ENCODE assay signal across 20 cellular contexts in genomic region chr7:39016609-39017008, GRCh38. TPM values are rescaled to one million over a fixed set of nuclear protein-coding genes. Genes with fewer than 3 reads are reported as not detected.
DNase-seq lines count a peak whose midpoint lies in the region; ATAC-seq, FAIRE-seq and TF ChIP-seq lines count a peak whose summit lies in the region.
"Had no signal": no experiment of that assay in that cellular context is flagged by ENCODE, and none has a peak within 500 bp of the region (broad histone marks: within the 10 kb centered on the region; RNA-seq: fewer than 3 reads in every experiment).

No MANE protein-coding gene starts in this region.

- no peak overlapping the region for H4K91ac ChIP-seq in H9 (ENCODE audit: insufficient read length, low read depth, low read length)

- no peak overlapping the region for H3K18ac ChIP-seq in H9 (ENCODE audit: insufficient read length, low read depth, low read length)

- WGBS in H9 (ENCODE audit: extremely low coverage, insufficient read length, low lambda C conversion rate), result no CpG with 5 or more reads among the region's 9 CpGs
- WGBS in small intestine, 3 donors, result 38 to 74% (median 55%) methylated on average over 9 of the region's 9 CpGs

- no peak overlapping the region for H2BK12ac ChIP-seq in H9 (ENCODE audit: insufficient read length, low read depth, low read length)

- TF ChIP-seq CTCF in H9 (conservative IDR thresholded peaks at IDR 0.05), result no peak

- H3K27me3 ChIP-seq in H9 (ENCODE audit: insufficient read depth, low read length), result no peaks in the 10 kb centered on the region
- H3K27me3 ChIP-seq in small intestine (ENCODE audit: control insufficient read depth in 2 of 2, insufficient read depth in 2 of 2, low read length in 2 of 2), result no peaks in the 10 kb centered on the region
- H3K27me3 ChIP-seq: BE2C, SJSA1 had no signal

- H3K27ac Mint-ChIP-seq in H9, result peak overlapping the region in 2 of 3 experiments; percentile 0 to 76; a peak in 1 of 7 replicates
- H3K27ac Mint-ChIP-seq: activated CD4-positive, alpha-beta T cell treated with anti-CD3 and anti-CD28 coated beads for 36 hours; naive thymus-derived CD8-positive, alpha-beta T cell; progenitor cell of endocrine pancreas had no signal

- H4K5ac ChIP-seq in H9 (ENCODE audit: insufficient read length, low read depth, low read length), result no peak overlapping the region

- H3K36me3 Mint-ChIP-seq in H9 (ENCODE audit: insufficient read depth in 1 of 3, low read depth in 3 of 3), result peaks cover 0 to 1% (median 0%) of the 10 kb centered on the region in 3 experiments; a peak in 1 of 7 replicates
- H3K36me3 Mint-ChIP-seq: naive thymus-derived CD8-positive, alpha-beta T cell had no signal

- no peaks in the 10 kb centered on the region for H3K36me3 ChIP-seq in small intestine (ENCODE audit: control insufficient read depth in 2 of 2, insufficient read depth in 2 of 2, low read length in 2 of 2)
- H3K36me3 ChIP-seq: BE2C, SJSA1 had no signal

- no peak overlapping the region for H2AK5ac ChIP-seq in H9 (ENCODE audit: insufficient read length, low read length)

- H3K23me2 ChIP-seq in H9 (ENCODE audit: insufficient read length, low read depth, low read length, poor library complexity, severe bottlenecking), result no peaks in the 10 kb centered on the region

- peaks cover 4% of the 10 kb centered on the region; the same call in 1 of the 2 replicates for H3K4me1 ChIP-seq in H9 (ENCODE audit: insufficient read depth, low read length)
- H3K4me1 ChIP-seq in small intestine (ENCODE audit: control insufficient read depth in 2 of 2, insufficient read depth in 1 of 2, low read depth in 1 of 2, low read length in 1 of 2), result no peaks in the 10 kb centered on the region
- H3K4me1 ChIP-seq: BE2C, SJSA1 had no signal

- no peak overlapping the region for H2BK5ac ChIP-seq in H9 (ENCODE audit: insufficient read length, low read length)

- no peak overlapping the region for H3K4me3 Mint-ChIP-seq in H9
- H3K4me3 Mint-ChIP-seq: activated CD4-positive, alpha-beta T cell treated with anti-CD3 and anti-CD28 coated beads for 36 hours; naive thymus-derived CD8-positive, alpha-beta T cell had no signal

- H3K9me3 Mint-ChIP-seq in H9, result peaks cover 0 to 3% of the 10 kb centered on the region in 2 experiments; a peak in 1 of 5 replicates

- H3K56ac ChIP-seq in H9 (ENCODE audit: insufficient read length, low read depth, low read length), result no peak overlapping the region

- H3K27me3 Mint-ChIP-seq in H9 (ENCODE audit: low read depth), result no peaks in the 10 kb centered on the region
- H3K27me3 Mint-ChIP-seq: activated CD4-positive, alpha-beta T cell treated with anti-CD3 and anti-CD28 coated beads for 36 hours; naive thymus-derived CD8-positive, alpha-beta T cell; progenitor cell of endocrine pancreas had no signal

- no peak for FAIRE-seq in small intestine (lab: Jason Lieb, UNC)
- FAIRE-seq: H54 had no signal

- no peak overlapping the region for H3T11ph ChIP-seq in H9 (ENCODE audit: low read length)

- H3K23ac ChIP-seq in H9 (ENCODE audit: insufficient read length, low read depth, low read length), result no peak overlapping the region

- H3K79me1 ChIP-seq in H9 (ENCODE audit: insufficient read depth, low read depth, low read length, poor library complexity, severe bottlenecking), result no peaks in the 10 kb centered on the region

- no peak overlapping the region for H3K4ac ChIP-seq in H9 (ENCODE audit: low read depth, low read length)

- no peak for ATAC-seq in activated CD4-positive, CD25-positive, alpha-beta regulatory T cell treated with anti-CD3 and anti-CD28 coated beads, Interleukin-2, amount 50 U/mL, for 24 hours
- no peak for ATAC-seq in GM19397 (IDR thresholded peaks at IDR 0.05; ENCODE audit: unreplicated experiment)
- ATAC-seq: activated CD4-positive, alpha-beta T cell treated with anti-CD3 and anti-CD28 coated beads for 36 hours; naive thymus-derived CD8-positive, alpha-beta T cell had no signal

- H2BK20ac ChIP-seq in H9 (ENCODE audit: low read depth, low read length, poor library complexity, severe bottlenecking), result no peak overlapping the region

- no peak overlapping the region for H2BK15ac ChIP-seq in H9 (ENCODE audit: low read depth, low read length)

- peaks cover 13 to 27% of the 10 kb centered on the region in 2 experiments for H3K4me1 Mint-ChIP-seq in H9
- H3K4me1 Mint-ChIP-seq: activated CD4-positive, alpha-beta T cell treated with anti-CD3 and anti-CD28 coated beads for 36 hours; naive thymus-derived CD8-positive, alpha-beta T cell had no signal

- no peak overlapping the region for H3K4me3 ChIP-seq in small intestine (ENCODE audit: low read depth in 1 of 2, low read length in 2 of 2)
- H3K4me3 ChIP-seq: SJSA1 had no signal

- H3K14ac ChIP-seq in H9 (ENCODE audit: insufficient read depth, low read length), result no peak overlapping the region

- no peak overlapping the region for H3K4me2 ChIP-seq in H9 (ENCODE audit: insufficient read depth, insufficient read length, low read length)

- H4K20me1 ChIP-seq in H9 (ENCODE audit: control insufficient read depth, insufficient read depth, insufficient read length), result peaks cover 3% of the 10 kb centered on the region

- H2BK120ac ChIP-seq in H9 (ENCODE audit: low read depth, low read length, poor library complexity, severe bottlenecking), result no peak overlapping the region

- no peaks in the 10 kb centered on the region for H3K9me3 ChIP-seq in H9 (ENCODE audit: control insufficient read depth, low read depth, low read length)
- H3K9me3 ChIP-seq in small intestine (ENCODE audit: control insufficient read depth, low read depth), result no peaks in the 10 kb centered on the region
- H3K9me3 ChIP-seq: BE2C, SJSA1 had no signal

- no peak overlapping the region for H2AFZ ChIP-seq in H9 (ENCODE audit: low read length)

- no peak overlapping the region for H3K9ac ChIP-seq in H9 (ENCODE audit: extremely low read depth, insufficient read length, low read length)

- H4K8ac ChIP-seq in H9 (replicated peaks; ENCODE audit: insufficient read length, low read depth, low read length), result no peak overlapping the region

- H3K79me2 ChIP-seq in H9 (ENCODE audit: insufficient read depth, low read length), result no peaks in the 10 kb centered on the region

- DNase-seq in H9 (no peak), NCI-H69 (lab: John Stamatoyannopoulos, UW) (peak; percentile 29), kidney glomerular epithelial cell (lab: John Stamatoyannopoulos, UW) (peak; percentile 3), small intestine (peak; percentile 2), cerebellar cortex (ENCODE audit: low spot score) (no peak)
- DNase-seq: activated CD4-positive, alpha-beta T cell treated with anti-CD3 and anti-CD28 coated beads for 36 hours; activated CD8-positive, alpha-beta memory T cell treated with anti-CD3 and anti-CD28 coated beads, Interleukin-2, amount 50 U/mL, for 48 hours; activated gamma-delta T cell treated with Interleukin-2 at 50 U/mL for 16 hours; amygdala; BE2C; foreskin melanocyte; KG1; naive thymus-derived CD8-positive, alpha-beta T cell; T-helper 9 cell had no signal

- no peak overlapping the region for H3K27ac ChIP-seq in H9 (ENCODE audit: insufficient read length, low read depth, low read length)
- H3K27ac ChIP-seq in small intestine (ENCODE audit: low read depth in 1 of 2, low read length in 1 of 2), result no peak overlapping the region
- H3K27ac ChIP-seq: HL-60, SJSA1 had no signal

RNA-seq across cellular contexts. Expression of gene POU6F2, which starts 38.9 kb away (rescaled TPM):
- 1.9 and 3.5 TPM in 2 replicates for total RNA-seq in H9 (2021)
- polyA plus RNA-seq in small intestine, result not detected
- total RNA-seq: activated CD4-positive, alpha-beta T cell treated with anti-CD3 and anti-CD28 coated beads for 36 hours; naive thymus-derived CD8-positive, alpha-beta T cell; SJSA1 had no signal
- polyA plus RNA-seq: naive thymus-derived CD8-positive, alpha-beta T cell had no signal

Comparison
In these comparisons a context has a peak if more than half of its experiments do, and no peak if none do; other contexts are left out.
1. DNase-seq: peak in NCI-H69 (single experiment), kidney glomerular epithelial cell (single experiment) and small intestine (single experiment); none in H9 (single experiment) and cerebellar cortex (single experiment).